In the genomic region with DNA sequence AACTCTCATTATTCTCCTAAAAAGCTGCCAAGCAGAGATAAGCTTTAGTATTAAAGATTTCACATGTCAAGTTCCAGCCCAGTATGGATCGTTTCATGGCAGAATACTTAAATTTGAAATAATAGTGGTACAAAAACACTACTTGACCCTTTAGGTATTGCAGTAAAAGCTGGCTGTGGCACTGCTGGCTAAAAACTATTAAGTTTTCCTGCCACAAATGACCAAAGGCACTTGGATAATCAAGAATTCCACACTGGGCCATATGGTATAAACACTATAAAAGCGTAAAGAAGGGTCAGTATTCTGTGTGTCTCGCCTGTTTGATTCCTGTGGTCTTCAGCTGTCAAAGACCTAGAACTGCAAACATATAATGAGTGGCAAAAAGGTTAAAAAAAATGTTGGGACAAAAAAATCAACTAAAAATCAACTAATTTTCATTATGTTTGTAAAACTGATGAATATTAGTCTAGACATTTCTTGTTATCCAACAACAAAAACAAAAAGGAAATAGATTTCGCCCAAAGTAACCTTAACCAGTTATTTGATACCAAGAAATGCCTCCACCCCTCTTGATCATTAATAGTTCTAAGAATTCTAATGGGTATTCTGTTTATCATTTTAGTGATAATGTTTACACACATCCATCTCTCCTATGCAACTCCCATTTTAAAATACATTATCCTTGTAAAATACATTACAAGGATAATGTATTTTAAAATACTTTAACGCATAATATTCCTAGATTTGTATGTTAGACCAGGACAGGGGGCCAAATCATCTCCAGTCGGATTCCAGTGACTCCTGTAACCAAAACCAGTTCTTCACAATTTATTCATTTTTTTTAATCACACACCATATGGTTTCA, we compare ENCODE assay signal across 2 cellular contexts.
TF ChIP-seq lines count a peak whose summit lies in the region.

No MANE protein-coding gene starts in this region.

TF ChIP-seq in GM23338, 12 proteins besides CTCF, POLR2A, EP300 and RAD21 (continues in another document):
- TF ChIP-seq EZH2phosphoT487 (IDR thresholded peaks at IDR 0.05; ENCODE audit: unreplicated experiment), result no peak
- no peak for TF ChIP-seq NANOG (IDR thresholded peaks at IDR 0.05; ENCODE audit: borderline replicate concordance)
- no peak for TF ChIP-seq STAT1 (IDR thresholded peaks at IDR 0.05; ENCODE audit: unreplicated experiment)
- no peak for TF ChIP-seq CREB1 (CRISPR knock-in tag; IDR thresholded peaks at IDR 0.05; ENCODE audit: low read depth)
- no peak for TF ChIP-seq ZNF462 (CRISPR knock-in tag; IDR thresholded peaks at IDR 0.05)
- TF ChIP-seq, protein P1, sequence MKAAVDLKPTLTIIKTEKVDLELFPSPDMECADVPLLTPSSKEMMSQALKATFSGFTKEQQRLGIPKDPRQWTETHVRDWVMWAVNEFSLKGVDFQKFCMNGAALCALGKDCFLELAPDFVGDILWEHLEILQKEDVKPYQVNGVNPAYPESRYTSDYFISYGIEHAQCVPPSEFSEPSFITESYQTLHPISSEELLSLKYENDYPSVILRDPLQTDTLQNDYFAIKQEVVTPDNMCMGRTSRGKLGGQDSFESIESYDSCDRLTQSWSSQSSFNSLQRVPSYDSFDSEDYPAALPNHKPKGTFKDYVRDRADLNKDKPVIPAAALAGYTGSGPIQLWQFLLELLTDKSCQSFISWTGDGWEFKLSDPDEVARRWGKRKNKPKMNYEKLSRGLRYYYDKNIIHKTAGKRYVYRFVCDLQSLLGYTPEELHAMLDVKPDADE (IDR thresholded peaks at IDR 0.05), result no peak
- TF ChIP-seq JUNB (IDR thresholded peaks at IDR 0.05; ENCODE audit: unreplicated experiment), result no peak

TF ChIP-seq in SK-N-SH, 30 proteins besides CTCF, POLR2A, EP300 and RAD21:
- TF ChIP-seq SIN3A (IDR thresholded peaks at IDR 0.05; ENCODE audit: borderline replicate concordance, low read depth, low read length), result no peak
- TF ChIP-seq FOSL2 (IDR thresholded peaks at IDR 0.05; ENCODE audit: borderline replicate concordance, low read depth), result 0 out of 2 replicates have a peak, but pooled peaks have one; percentile 2
- TF ChIP-seq TEAD4 (IDR thresholded peaks at IDR 0.05; ENCODE audit: borderline replicate concordance, insufficient read depth), result no peak
